10 cellular contexts compared by ENCODE assay signal in genomic region chr3:127406309-127407025, GRCh38.
DNase-seq lines count a peak whose midpoint lies in the region; ATAC-seq and TF ChIP-seq lines count a peak whose summit lies in the region.
"Had no signal": no experiment of that assay in that cellular context is flagged by ENCODE, and none has a peak within 500 bp of the region (broad histone marks: within the 10 kb centered on the region; RNA-seq: fewer than 3 reads in every experiment).

No MANE protein-coding gene starts in this region.

- no peak overlapping the region for H3K4me3 Mint-ChIP-seq in activated naive CD8-positive, alpha-beta T cell treated with anti-CD3 and anti-CD28 coated beads, Interleukin-2, amount 50 U/mL, for 24 hours
- H3K4me3 Mint-ChIP-seq in progenitor cell of endocrine pancreas (ENCODE audit: low read depth) = no peak overlapping the region
- no peak overlapping the region for H3K4me3 Mint-ChIP-seq in immature natural killer cell
- H3K4me3 Mint-ChIP-seq: brain, memory B cell had no signal

- H3K36me3 Mint-ChIP-seq in activated naive CD8-positive, alpha-beta T cell treated with anti-CD3 and anti-CD28 coated beads, Interleukin-2, amount 50 U/mL, for 24 hours (ENCODE audit: low read depth) = no peaks in the 10 kb centered on the region
- no peaks in the 10 kb centered on the region for H3K36me3 Mint-ChIP-seq in progenitor cell of endocrine pancreas (ENCODE audit: insufficient read depth)
- no peaks in the 10 kb centered on the region for H3K36me3 Mint-ChIP-seq in immature natural killer cell
- H3K36me3 Mint-ChIP-seq: brain, memory B cell had no signal

- no peaks in the 10 kb centered on the region for H3K4me1 Mint-ChIP-seq in activated naive CD8-positive, alpha-beta T cell treated with anti-CD3 and anti-CD28 coated beads, Interleukin-2, amount 50 U/mL, for 24 hours
- no peaks in the 10 kb centered on the region for H3K4me1 Mint-ChIP-seq in progenitor cell of endocrine pancreas (ENCODE audit: low read depth)
- no peaks in the 10 kb centered on the region for H3K4me1 Mint-ChIP-seq in immature natural killer cell
- H3K4me1 Mint-ChIP-seq: memory B cell had no signal

- H3K27ac Mint-ChIP-seq in activated naive CD8-positive, alpha-beta T cell treated with anti-CD3 and anti-CD28 coated beads, Interleukin-2, amount 50 U/mL, for 24 hours = no peak overlapping the region
- H3K27ac Mint-ChIP-seq in progenitor cell of endocrine pancreas (no peak overlapping the region), immature natural killer cell (no peak overlapping the region)
- H3K27ac Mint-ChIP-seq: memory B cell had no signal

- TF ChIP-seq CTCF in progenitor cell of endocrine pancreas (IDR thresholded peaks at IDR 0.05; ENCODE audit: unreplicated experiment) = peak; percentile 44

- peak; percentile 20 for ATAC-seq in activated naive CD8-positive, alpha-beta T cell treated with anti-CD3 and anti-CD28 coated beads, Interleukin-2, amount 50 U/mL, for 24 hours
- no peak for ATAC-seq in HG03045 (IDR thresholded peaks at IDR 0.05; ENCODE audit: unreplicated experiment)

- peaks cover 11% of the 10 kb centered on the region for H3K27me3 Mint-ChIP-seq in activated naive CD8-positive, alpha-beta T cell treated with anti-CD3 and anti-CD28 coated beads, Interleukin-2, amount 50 U/mL, for 24 hours
- peaks cover 20% of the 10 kb centered on the region for H3K27me3 Mint-ChIP-seq in progenitor cell of endocrine pancreas
- H3K27me3 Mint-ChIP-seq in immature natural killer cell (ENCODE audit: low read depth in 3 of 3) = peaks cover 0 to 8% (median 6%) of the 10 kb centered on the region in 3 donors

- DNase-seq in DMS53 (lab: John Stamatoyannopoulos, UW) = peak; percentile 61
- no peak for DNase-seq in DMS53 treated with DMSO at 0.1 percent for 48 hours (lab: John Stamatoyannopoulos, UW; ENCODE audit: unreplicated experiment)
- peak; percentile 47 for DNase-seq in HK-2 (ENCODE audit: unreplicated experiment)
- DNase-seq in activated naive CD8-positive, alpha-beta T cell treated with anti-CD3 and anti-CD28 coated beads, Interleukin-2, amount 50 U/mL, for 24 hours = peak; percentile 17
- no peak for DNase-seq in progenitor cell of endocrine pancreas (ENCODE audit: low spot score, unreplicated experiment)
- no peak for DNase-seq in NCI-H2081 treated with DMSO at 0.1 percent for 48 hours (lab: John Stamatoyannopoulos, UW)
- DNase-seq in immature natural killer cell = no peak

- no peaks in the 10 kb centered on the region for H3K9me3 Mint-ChIP-seq in activated naive CD8-positive, alpha-beta T cell treated with anti-CD3 and anti-CD28 coated beads, Interleukin-2, amount 50 U/mL, for 24 hours
- H3K9me3 Mint-ChIP-seq in progenitor cell of endocrine pancreas (ENCODE audit: low read depth) (no peaks in the 10 kb centered on the region), immature natural killer cell (no peaks in the 10 kb centered on the region)
- H3K9me3 Mint-ChIP-seq: memory B cell had no signal

Comparison
In these comparisons a context has a peak if more than half of its experiments do, and no peak if none do; other contexts are left out.
1. DNase-seq: peak in DMS53 (single experiment), HK-2 (single experiment) and activated naive CD8-positive, alpha-beta T cell treated with anti-CD3 and anti-CD28 coated beads, Interleukin-2, amount 50 U/mL, for 24 hours (single experiment); none in DMS53 treated with DMSO at 0.1 percent for 48 hours (single experiment), progenitor cell of endocrine pancreas (single experiment), NCI-H2081 treated with DMSO at 0.1 percent for 48 hours (single experiment) and immature natural killer cell (0 of 3).